ENCODE assay signal across 8 cellular contexts in genomic region chr6:14354919-14355572, GRCh38.
DNase-seq lines count a peak whose midpoint lies in the region; ATAC-seq and TF ChIP-seq lines count a peak whose summit lies in the region.

No MANE protein-coding gene starts in this region.

- no peak overlapping the region for H3K27ac Mint-ChIP-seq in GM23338

- ATAC-seq in sciatic nerve (no peak), GM23338 (no peak)

- H3K4me2 ChIP-seq in GM23338: no peak overlapping the region

- peaks cover 9% of the 10 kb centered on the region for H3K9me3 Mint-ChIP-seq in GM23338

- H3K36me3 ChIP-seq in GM23338 (ENCODE audit: insufficient read depth): no peaks in the 10 kb centered on the region

- peaks cover 4% of the 10 kb centered on the region; the same call in 1 of the 3 replicates for H3K36me3 Mint-ChIP-seq in GM23338 (ENCODE audit: low read depth)

- no peak overlapping the region for H3K4me3 Mint-ChIP-seq in GM23338

- peaks cover 11% of the 10 kb centered on the region; the same call in 1 of the 2 replicates for H3K9me2 ChIP-seq in GM23338 (ENCODE audit: insufficient read depth)

- intact Hi-C loops in sciatic nerve (cut with DNase I): no loop called here

- peaks cover 30% of the 10 kb centered on the region for H3K4me1 ChIP-seq in GM23338 (ENCODE audit: insufficient read depth)

- TF ChIP-seq CTCF in GM23338 (conservative IDR thresholded peaks at IDR 0.05; ENCODE audit: low read depth in 2 of 2): no peak

- H3K4me1 Mint-ChIP-seq in GM23338: peaks cover 18% of the 10 kb centered on the region

- H3K27ac ChIP-seq in GM23338 (ENCODE audit: low read depth): no peak overlapping the region

- no peaks in the 10 kb centered on the region for H3K79me2 ChIP-seq in GM23338 (replicated peaks; ENCODE audit: insufficient read depth)

- no peak overlapping the region for H3K4me3 ChIP-seq in GM23338

- no peaks in the 10 kb centered on the region for H4K20me1 ChIP-seq in GM23338 (replicated peaks; ENCODE audit: insufficient read depth)

- H3K27me3 Mint-ChIP-seq in GM23338 (ENCODE audit: insufficient read depth, low read depth, poor library complexity): no peaks in the 10 kb centered on the region

- peak; percentile 93 to 94 for DNase-seq in AML-193 (lab: John Stamatoyannopoulos, UW)
- peak; percentile 95 for DNase-seq in MV-4-11 (lab: John Stamatoyannopoulos, UW)
- peak; percentile 21 for DNase-seq in brain pericyte (ENCODE audit: low read depth, low spot score)
- DNase-seq in sciatic nerve (ENCODE audit: low spot score): peak; percentile 82
- DNase-seq in stimulated activated naive CD4-positive, alpha-beta T cell treated with Interleukin-2 at 50 U/mL for 16 hours (lab: John Stamatoyannopoulos, UW): no peak
- no peak for DNase-seq in NCI-H345 treated with DMSO at 0.1 percent for 48 hours (lab: John Stamatoyannopoulos, UW; ENCODE audit: unreplicated experiment)
- no peak for DNase-seq in central memory CD4-positive, alpha-beta T cell
- DNase-seq in GM23338 (ENCODE audit: low spot score): no peak

- H3F3A ChIP-seq in GM23338 (replicated peaks; ENCODE audit: low read depth): no peaks in the 10 kb centered on the region

- no peak overlapping the region for H2AFZ ChIP-seq in GM23338

- H3K27me3 ChIP-seq in GM23338 (ENCODE audit: insufficient read depth): no peaks in the 10 kb centered on the region

TF ChIP-seq in GM23338, 12 proteins besides CTCF, POLR2A, EP300 and RAD21:
- no peak for TF ChIP-seq CREB1 (CRISPR knock-in tag; IDR thresholded peaks at IDR 0.05; ENCODE audit: low read depth)
- no peak for TF ChIP-seq ETS1 (IDR thresholded peaks at IDR 0.05)
- TF ChIP-seq ZNF331 (CRISPR knock-in tag; IDR thresholded peaks at IDR 0.05; ENCODE audit: low read depth): no peak
- TF ChIP-seq NANOG (IDR thresholded peaks at IDR 0.05; ENCODE audit: borderline replicate concordance): no peak
- no peak for TF ChIP-seq JUNB (IDR thresholded peaks at IDR 0.05; ENCODE audit: unreplicated experiment)

Comparison
In these comparisons a context has a peak if more than half of its experiments do, and no peak if none do; other contexts are left out.
1. DNase-seq: peak in AML-193 (2 of 2), MV-4-11 (single experiment), brain pericyte (single experiment) and sciatic nerve (single experiment); none in stimulated activated naive CD4-positive, alpha-beta T cell treated with Interleukin-2 at 50 U/mL for 16 hours (single experiment), NCI-H345 treated with DMSO at 0.1 percent for 48 hours (single experiment), central memory CD4-positive, alpha-beta T cell (single experiment) and GM23338 (single experiment).